Comparison of ENCODE assay signal across 9 cellular contexts in the genomic region with DNA sequence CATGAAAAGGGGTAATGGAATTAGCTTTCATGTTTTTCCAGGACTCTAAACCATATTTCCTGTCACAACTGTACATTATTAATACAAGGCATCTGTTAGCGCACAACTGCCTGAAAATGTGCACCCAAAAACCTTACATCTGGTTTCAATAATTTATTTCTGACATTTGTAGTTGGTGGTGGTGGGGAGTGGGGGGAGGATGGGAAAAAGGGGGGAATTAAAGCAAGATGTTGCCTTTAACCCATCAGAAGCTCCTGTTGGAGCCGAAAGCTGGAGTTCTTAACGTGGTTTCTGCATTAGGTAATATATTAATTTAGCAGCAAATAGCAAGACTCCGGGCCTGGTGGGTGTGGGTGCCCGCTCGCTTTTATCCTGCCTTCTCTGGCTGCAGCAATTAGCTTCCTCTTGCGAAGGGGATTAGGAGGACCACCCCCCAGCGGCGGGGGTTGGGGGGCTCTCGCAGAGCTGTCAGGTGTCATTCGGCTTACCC. TPM values are rescaled to one million over a fixed set of nuclear protein-coding genes. Genes with fewer than 3 reads are reported as not detected.
A peak's percentile ranks its signal among the peaks of the same experiment; 100 is the strongest.
DNase-seq lines count a peak whose midpoint lies in the region; ATAC-seq and TF ChIP-seq lines count a peak whose summit lies in the region.
"Had no signal": no experiment of that assay in that cellular context is flagged by ENCODE, and none has a peak within 500 bp of the region (broad histone marks: within the 10 kb centered on the region; RNA-seq: fewer than 3 reads in every experiment).

No MANE protein-coding gene starts in this region.

- H2AFZ ChIP-seq in trophoblast cell (ENCODE audit: insufficient read depth, low read length, poor library complexity) (no peak overlapping the region), Karpas-422 (ENCODE audit: low read length) (no peak overlapping the region)

- H2AK5ac ChIP-seq in trophoblast cell (ENCODE audit: low read length): no peak overlapping the region

- H3K4me1 ChIP-seq in trophoblast cell (ENCODE audit: control insufficient read depth in 1 of 2, insufficient read depth in 2 of 2, low read length in 2 of 2): peaks cover 22 to 30% of the 10 kb centered on the region in 2 experiments
- no peaks in the 10 kb centered on the region for H3K4me1 ChIP-seq in Karpas-422 (ENCODE audit: low read length)

- H3K4ac ChIP-seq in trophoblast cell (ENCODE audit: low read depth, low read length): no peak overlapping the region

- H3K4me2 ChIP-seq in trophoblast cell (ENCODE audit: low read length) (peak overlapping the region; percentile 57), Karpas-422 (ENCODE audit: low read depth, low read length, poor library complexity, severe bottlenecking) (no peak overlapping the region)

- H3K27me3 ChIP-seq in BJ (ENCODE audit: control insufficient read depth, insufficient read depth, low read length) (no peaks in the 10 kb centered on the region; the same call in 1 of the 2 replicates), trophoblast cell (ENCODE audit: insufficient read depth, low read length) (no peaks in the 10 kb centered on the region), Karpas-422 (ENCODE audit: low read length) (no peaks in the 10 kb centered on the region)

- H3K36me3 ChIP-seq in BJ (ENCODE audit: control insufficient read depth, insufficient read depth, low read length) (no peaks in the 10 kb centered on the region), SK-N-MC (ENCODE audit: insufficient read depth, low read length) (no peaks in the 10 kb centered on the region), trophoblast cell (ENCODE audit: control insufficient read depth in 1 of 2, insufficient read depth in 2 of 2, low read length in 2 of 2) (no peaks in the 10 kb centered on the region), Karpas-422 (ENCODE audit: insufficient read depth, low read length) (no peaks in the 10 kb centered on the region)

- no peak overlapping the region for H2BK12ac ChIP-seq in trophoblast cell (ENCODE audit: low read length)

- H3K4me3 ChIP-seq in BJ (ENCODE audit: low read depth, low read length): peak overlapping the region; percentile 35
- H3K4me3 ChIP-seq in SK-N-MC: peak overlapping the region; percentile 72
- peak overlapping the region; percentile 39 for H3K4me3 ChIP-seq in fibroblast of villous mesenchyme (ENCODE audit: low read depth, low read length)
- no peak overlapping the region for H3K4me3 ChIP-seq in trophoblast cell (ENCODE audit: low read depth, low read length)
- H3K4me3 ChIP-seq in Karpas-422 (ENCODE audit: low read length): no peak overlapping the region

- H4K12ac ChIP-seq in trophoblast cell (ENCODE audit: low read depth, low read length): no peak overlapping the region

- no peak overlapping the region for H2BK120ac ChIP-seq in trophoblast cell (ENCODE audit: insufficient read depth, low read length, poor library complexity)

- no peak for ATAC-seq in HG02588 (IDR thresholded peaks at IDR 0.05; ENCODE audit: unreplicated experiment)

- TF ChIP-seq CTCF in BJ (IDR thresholded peaks at IDR 0.05; ENCODE audit: insufficient read depth, low read depth, low read length) (no peak), fibroblast of villous mesenchyme (IDR thresholded peaks at IDR 0.05; ENCODE audit: insufficient read depth, low read depth, low read length) (no peak)

- H4K91ac ChIP-seq in trophoblast cell (ENCODE audit: low read depth, low read length): peak overlapping the region; percentile 67

- H4K20me1 ChIP-seq in Karpas-422 (ENCODE audit: insufficient read depth, low read depth, low read length): no peaks in the 10 kb centered on the region

- H3K9ac ChIP-seq in SK-N-MC (ENCODE audit: insufficient read length) (peak overlapping the region; percentile 82), trophoblast cell (ENCODE audit: low read length) (no peak overlapping the region), Karpas-422 (ENCODE audit: low read length) (no peak overlapping the region)

- H3K9me3 ChIP-seq in SK-N-MC (ENCODE audit: low read depth, low read length): no peaks in the 10 kb centered on the region
- H3K9me3 ChIP-seq in trophoblast cell (ENCODE audit: insufficient read depth, low read depth, low read length): no peaks in the 10 kb centered on the region
- H3K9me3 ChIP-seq in Karpas-422 (ENCODE audit: low read length): no peaks in the 10 kb centered on the region

- peak; percentile 92 for DNase-seq in BJ (ENCODE audit: low read depth)
- peak; percentile 96 for DNase-seq in SK-N-MC (ENCODE audit: low read depth, low spot score)
- peak; percentile 58 for DNase-seq in fibroblast of villous mesenchyme (ENCODE audit: low read depth)
- peak; percentile 28 to 49 for DNase-seq in trophoblast cell
- no peak for DNase-seq in DMS153 (lab: John Stamatoyannopoulos, UW)
- no peak for DNase-seq in Karpas-422
- no peak for DNase-seq in NCI-H446 (lab: John Stamatoyannopoulos, UW)
- DNase-seq: effector CD8-positive, alpha-beta T cell had no signal

- H3K79me2 ChIP-seq in trophoblast cell (ENCODE audit: control insufficient read depth, insufficient read depth, low read length, poor library complexity): peaks cover 5% of the 10 kb centered on the region
- H3K79me2 ChIP-seq in Karpas-422 (ENCODE audit: low read length): no peaks in the 10 kb centered on the region

- POLR2A ChIA-PET in BJ (lab: Charles Lee): interaction anchor here (0.6 to 2.4 kb wide), 5 partner anchors 13 to 58 kb away, joined by 3 to 14 read pairs (median 6); no protein-coding TSS in a partner anchor

- no CpG with 5 or more reads among the region's 11 CpGs for WGBS in trophoblast cell (ENCODE audit: extremely low coverage, insufficient coverage, insufficient read length)

- H3K9me2 ChIP-seq in Karpas-422 (replicated peaks; ENCODE audit: insufficient read depth, low read length): no peaks in the 10 kb centered on the region

- H2BK5ac ChIP-seq in trophoblast cell (ENCODE audit: low read depth, low read length, poor library complexity): no peak overlapping the region

- H3K27ac ChIP-seq in SK-N-MC (peak overlapping the region; percentile 99), trophoblast cell (ENCODE audit: low read depth, low read length) (peak overlapping the region; percentile 83), Karpas-422 (ENCODE audit: low read length) (no peak overlapping the region)

- CTCF ChIA-PET in BJ (lab: Yijun Ruan, JAX): interaction anchor here (0.7 to 2.7 kb wide), 8 partner anchors 9 to 148 kb away, joined by 3 to 9 read pairs (median 4); no protein-coding TSS in a partner anchor

- peaks cover 34% of the 10 kb centered on the region for H3K79me1 ChIP-seq in trophoblast cell (ENCODE audit: low read length)

- H3K18ac ChIP-seq in trophoblast cell (ENCODE audit: low read length): no peak overlapping the region

- no peak overlapping the region for H3K14ac ChIP-seq in trophoblast cell (ENCODE audit: low read length)

- no peak overlapping the region for H4K8ac ChIP-seq in trophoblast cell (ENCODE audit: low read depth, low read length)

- H3K23ac ChIP-seq in trophoblast cell (ENCODE audit: low read length): no peak overlapping the region

RNA-seq across cellular contexts. Expression of gene HHAT, which starts 36.9 kb away (rescaled TPM):
- polyA plus RNA-seq in BJ (2011; rRNA removed): 6.6 and 7.2 TPM in 2 replicates
- 9.8 and 10.7 TPM in 2 replicates for polyA minus RNA-seq in BJ (2011; rRNA and poly(A)+ RNA removed)
- total RNA-seq in fibroblast of villous mesenchyme: 9.0 and 15.1 TPM in 2 replicates
- polyA plus RNA-seq in trophoblast cell (2013): 5.1 and 5.2 TPM in 2 replicates
- 1.4 and 2.3 TPM in 2 replicates for total RNA-seq in Karpas-422 (2014; rRNA removed; shearing (Covaris generic); ENCODE audit: low replicate concordance)

RNA-seq across cellular contexts. Expression of gene SERTAD4, which starts 59.2 kb away (rescaled TPM):
- polyA plus RNA-seq in BJ (2011; rRNA removed): 6.2 and 8.7 TPM in 2 replicates
- polyA minus RNA-seq in BJ (2011; rRNA and poly(A)+ RNA removed): 1.9 and 3.4 TPM in 2 replicates
- total RNA-seq in fibroblast of villous mesenchyme: 10.6 and 31.1 TPM in 2 replicates
- polyA plus RNA-seq in trophoblast cell (2013): 22.0 and 22.1 TPM in 2 replicates
- not detected in 2 replicates for total RNA-seq in Karpas-422 (2014; rRNA removed; shearing (Covaris generic); ENCODE audit: low replicate concordance)

Comparison
In these comparisons a context has a peak if more than half of its experiments do, and no peak if none do; other contexts are left out.
1. DNase-seq: peak in BJ (single experiment), SK-N-MC (single experiment), fibroblast of villous mesenchyme (single experiment) and trophoblast cell (2 of 2); none in DMS153 (single experiment), Karpas-422 (single experiment) and NCI-H446 (0 of 2).
2. H3K4me3 ChIP-seq: peak in BJ (single experiment), SK-N-MC (single experiment) and fibroblast of villous mesenchyme (single experiment); none in trophoblast cell (single experiment) and Karpas-422 (single experiment).
3. RNA of gene SERTAD4, which starts 59.2 kb away (total RNA-seq): 10.6 to 31.1 TPM in fibroblast of villous mesenchyme; not detected in Karpas-422; every median in the first group is over 10 times any median in the second.